1 cellular context compared by ENCODE assay signal in the genomic region with DNA sequence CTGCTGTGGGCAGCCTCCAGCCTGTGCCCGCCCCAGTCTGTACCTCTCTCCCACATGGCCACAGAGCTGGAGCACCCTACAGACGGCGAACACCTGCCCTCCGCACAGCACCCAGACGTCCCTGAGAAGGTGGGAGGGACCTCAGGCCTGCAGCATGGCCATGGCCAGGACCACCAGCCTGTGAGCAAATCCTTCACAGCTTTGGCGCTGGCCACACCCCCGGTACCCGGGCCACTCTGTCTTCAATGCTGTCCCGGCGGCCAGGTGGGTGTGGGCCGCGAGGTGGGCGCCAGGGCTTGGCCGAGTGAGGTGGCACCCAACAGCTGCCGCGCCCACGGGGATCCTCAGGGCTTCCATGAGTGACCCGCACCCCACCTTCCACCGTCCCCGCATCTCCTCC.
TF ChIP-seq lines count a peak whose summit lies in the region.

No MANE protein-coding gene starts in this region.

TF ChIP-seq in HepG2, 621 proteins besides CTCF, POLR2A, EP300 and RAD21:
- TF ChIP-seq ATRX (CRISPR knock-in tag; IDR thresholded peaks at IDR 0.05; ENCODE audit: borderline replicate concordance) (no peak), MEF2D (CRISPR knock-in tag; IDR thresholded peaks at IDR 0.05) (no peak), ZNF816 (CRISPR knock-in tag; IDR thresholded peaks at IDR 0.05; ENCODE audit: borderline replicate concordance) (no peak), ZNF251 (CRISPR knock-in tag; IDR thresholded peaks at IDR 0.05) (no peak), ATAD3A (CRISPR knock-in tag; IDR thresholded peaks at IDR 0.05) (no peak), ZSCAN30 (CRISPR knock-in tag; IDR thresholded peaks at IDR 0.05) (no peak), ZNF446 (CRISPR knock-in tag; IDR thresholded peaks at IDR 0.05) (no peak), ZNF674 (CRISPR knock-in tag; IDR thresholded peaks at IDR 0.05; ENCODE audit: low read depth) (no peak), YY1 (IDR thresholded peaks at IDR 0.05; ENCODE audit: insufficient read depth, insufficient replicate concordance, low read depth, low read length) (no peak)
- TF ChIP-seq, protein P1, sequence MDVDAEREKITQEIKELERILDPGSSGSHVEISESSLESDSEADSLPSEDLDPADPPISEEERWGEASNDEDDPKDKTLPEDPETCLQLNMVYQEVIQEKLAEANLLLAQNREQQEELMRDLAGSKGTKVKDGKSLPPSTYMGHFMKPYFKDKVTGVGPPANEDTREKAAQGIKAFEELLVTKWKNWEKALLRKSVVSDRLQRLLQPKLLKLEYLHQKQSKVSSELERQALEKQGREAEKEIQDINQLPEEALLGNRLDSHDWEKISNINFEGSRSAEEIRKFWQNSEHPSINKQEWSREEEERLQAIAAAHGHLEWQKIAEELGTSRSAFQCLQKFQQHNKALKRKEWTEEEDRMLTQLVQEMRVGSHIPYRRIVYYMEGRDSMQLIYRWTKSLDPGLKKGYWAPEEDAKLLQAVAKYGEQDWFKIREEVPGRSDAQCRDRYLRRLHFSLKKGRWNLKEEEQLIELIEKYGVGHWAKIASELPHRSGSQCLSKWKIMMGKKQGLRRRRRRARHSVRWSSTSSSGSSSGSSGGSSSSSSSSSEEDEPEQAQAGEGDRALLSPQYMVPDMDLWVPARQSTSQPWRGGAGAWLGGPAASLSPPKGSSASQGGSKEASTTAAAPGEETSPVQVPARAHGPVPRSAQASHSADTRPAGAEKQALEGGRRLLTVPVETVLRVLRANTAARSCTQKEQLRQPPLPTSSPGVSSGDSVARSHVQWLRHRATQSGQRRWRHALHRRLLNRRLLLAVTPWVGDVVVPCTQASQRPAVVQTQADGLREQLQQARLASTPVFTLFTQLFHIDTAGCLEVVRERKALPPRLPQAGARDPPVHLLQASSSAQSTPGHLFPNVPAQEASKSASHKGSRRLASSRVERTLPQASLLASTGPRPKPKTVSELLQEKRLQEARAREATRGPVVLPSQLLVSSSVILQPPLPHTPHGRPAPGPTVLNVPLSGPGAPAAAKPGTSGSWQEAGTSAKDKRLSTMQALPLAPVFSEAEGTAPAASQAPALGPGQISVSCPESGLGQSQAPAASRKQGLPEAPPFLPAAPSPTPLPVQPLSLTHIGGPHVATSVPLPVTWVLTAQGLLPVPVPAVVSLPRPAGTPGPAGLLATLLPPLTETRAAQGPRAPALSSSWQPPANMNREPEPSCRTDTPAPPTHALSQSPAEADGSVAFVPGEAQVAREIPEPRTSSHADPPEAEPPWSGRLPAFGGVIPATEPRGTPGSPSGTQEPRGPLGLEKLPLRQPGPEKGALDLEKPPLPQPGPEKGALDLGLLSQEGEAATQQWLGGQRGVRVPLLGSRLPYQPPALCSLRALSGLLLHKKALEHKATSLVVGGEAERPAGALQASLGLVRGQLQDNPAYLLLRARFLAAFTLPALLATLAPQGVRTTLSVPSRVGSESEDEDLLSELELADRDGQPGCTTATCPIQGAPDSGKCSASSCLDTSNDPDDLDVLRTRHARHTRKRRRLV (CRISPR knock-in tag; IDR thresholded peaks at IDR 0.05): no peak
- TF ChIP-seq, protein P2, sequence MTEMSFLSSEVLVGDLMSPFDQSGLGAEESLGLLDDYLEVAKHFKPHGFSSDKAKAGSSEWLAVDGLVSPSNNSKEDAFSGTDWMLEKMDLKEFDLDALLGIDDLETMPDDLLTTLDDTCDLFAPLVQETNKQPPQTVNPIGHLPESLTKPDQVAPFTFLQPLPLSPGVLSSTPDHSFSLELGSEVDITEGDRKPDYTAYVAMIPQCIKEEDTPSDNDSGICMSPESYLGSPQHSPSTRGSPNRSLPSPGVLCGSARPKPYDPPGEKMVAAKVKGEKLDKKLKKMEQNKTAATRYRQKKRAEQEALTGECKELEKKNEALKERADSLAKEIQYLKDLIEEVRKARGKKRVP (CRISPR knock-in tag; IDR thresholded peaks at IDR 0.05): no peak
- TF ChIP-seq, protein P3, sequence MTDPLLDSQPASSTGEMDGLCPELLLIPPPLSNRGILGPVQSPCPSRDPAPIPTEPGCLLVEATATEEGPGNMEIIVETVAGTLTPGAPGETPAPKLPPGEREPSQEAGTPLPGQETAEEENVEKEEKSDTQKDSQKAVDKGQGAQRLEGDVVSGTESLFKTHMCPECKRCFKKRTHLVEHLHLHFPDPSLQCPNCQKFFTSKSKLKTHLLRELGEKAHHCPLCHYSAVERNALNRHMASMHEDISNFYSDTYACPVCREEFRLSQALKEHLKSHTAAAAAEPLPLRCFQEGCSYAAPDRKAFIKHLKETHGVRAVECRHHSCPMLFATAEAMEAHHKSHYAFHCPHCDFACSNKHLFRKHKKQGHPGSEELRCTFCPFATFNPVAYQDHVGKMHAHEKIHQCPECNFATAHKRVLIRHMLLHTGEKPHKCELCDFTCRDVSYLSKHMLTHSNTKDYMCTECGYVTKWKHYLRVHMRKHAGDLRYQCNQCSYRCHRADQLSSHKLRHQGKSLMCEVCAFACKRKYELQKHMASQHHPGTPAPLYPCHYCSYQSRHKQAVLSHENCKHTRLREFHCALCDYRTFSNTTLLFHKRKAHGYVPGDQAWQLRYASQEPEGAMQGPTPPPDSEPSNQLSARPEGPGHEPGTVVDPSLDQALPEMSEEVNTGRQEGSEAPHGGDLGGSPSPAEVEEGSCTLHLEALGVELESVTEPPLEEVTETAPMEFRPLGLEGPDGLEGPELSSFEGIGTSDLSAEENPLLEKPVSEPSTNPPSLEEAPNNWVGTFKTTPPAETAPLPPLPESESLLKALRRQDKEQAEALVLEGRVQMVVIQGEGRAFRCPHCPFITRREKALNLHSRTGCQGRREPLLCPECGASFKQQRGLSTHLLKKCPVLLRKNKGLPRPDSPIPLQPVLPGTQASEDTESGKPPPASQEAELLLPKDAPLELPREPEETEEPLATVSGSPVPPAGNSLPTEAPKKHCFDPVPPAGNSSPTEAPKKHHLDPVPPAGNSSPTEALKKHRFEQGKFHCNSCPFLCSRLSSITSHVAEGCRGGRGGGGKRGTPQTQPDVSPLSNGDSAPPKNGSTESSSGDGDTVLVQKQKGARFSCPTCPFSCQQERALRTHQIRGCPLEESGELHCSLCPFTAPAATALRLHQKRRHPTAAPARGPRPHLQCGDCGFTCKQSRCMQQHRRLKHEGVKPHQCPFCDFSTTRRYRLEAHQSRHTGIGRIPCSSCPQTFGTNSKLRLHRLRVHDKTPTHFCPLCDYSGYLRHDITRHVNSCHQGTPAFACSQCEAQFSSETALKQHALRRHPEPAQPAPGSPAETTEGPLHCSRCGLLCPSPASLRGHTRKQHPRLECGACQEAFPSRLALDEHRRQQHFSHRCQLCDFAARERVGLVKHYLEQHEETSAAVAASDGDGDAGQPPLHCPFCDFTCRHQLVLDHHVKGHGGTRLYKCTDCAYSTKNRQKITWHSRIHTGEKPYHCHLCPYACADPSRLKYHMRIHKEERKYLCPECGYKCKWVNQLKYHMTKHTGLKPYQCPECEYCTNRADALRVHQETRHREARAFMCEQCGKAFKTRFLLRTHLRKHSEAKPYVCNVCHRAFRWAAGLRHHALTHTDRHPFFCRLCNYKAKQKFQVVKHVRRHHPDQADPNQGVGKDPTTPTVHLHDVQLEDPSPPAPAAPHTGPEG (CRISPR knock-in tag; IDR thresholded peaks at IDR 0.05): no peak
